In genomic region chrX:40171513-40172168, GRCh38 we compare ENCODE assay signal across 8 cellular contexts.
DNase-seq lines count a peak whose midpoint lies in the region; ATAC-seq and TF ChIP-seq lines count a peak whose summit lies in the region.

No MANE protein-coding gene starts in this region.

- DNase-seq in NCI-H82 (lab: John Stamatoyannopoulos, UW) (peak; percentile 35), NCI-H82 treated with DMSO at 0.1 percent for 48 hours (lab: John Stamatoyannopoulos, UW; ENCODE audit: unreplicated experiment) (no peak), fibroblast of mammary gland (ENCODE audit: low read depth) (no peak), GM13977 (ENCODE audit: low spot score) (no peak), D341Med (ENCODE audit: low spot score) (no peak)
- peak; percentile 39 for DNase-seq in activated CD8-positive, alpha-beta memory T cell treated with anti-CD3 and anti-CD28 coated beads, Interleukin-2, amount 50 U/mL, for 4 hours

- peaks cover 70 to 72% of the 10 kb centered on the region in 2 experiments for H3K4me1 ChIP-seq in neutrophil (ENCODE audit: control insufficient read depth in 1 of 2, insufficient read depth in 1 of 2, low read depth in 1 of 2, low read length in 1 of 2)

- H3K27me3 ChIP-seq in neutrophil, result peaks cover 39% of the 10 kb centered on the region

- H3K27ac ChIP-seq in neutrophil, result no peak overlapping the region

- peak overlapping the region; percentile 37 for H3K4me3 ChIP-seq in fibroblast of mammary gland (ENCODE audit: control insufficient read depth, low read depth, low read length)
- peak overlapping the region; percentile 54 to 61 for H3K4me3 ChIP-seq in neutrophil (ENCODE audit: low read depth in 1 of 2, low read length in 1 of 2)

- H3K9me3 ChIP-seq in neutrophil, result no peaks in the 10 kb centered on the region

- TF ChIP-seq CTCF in fibroblast of mammary gland (conservative IDR thresholded peaks at IDR 0.05; ENCODE audit: control insufficient read depth, insufficient read depth, low read depth, low read length), result no peak
- no peak for TF ChIP-seq CTCF in neutrophil (IDR thresholded peaks at IDR 0.05)
- no peak for TF ChIP-seq CTCF in GM13977 (IDR thresholded peaks at IDR 0.05; ENCODE audit: extremely low read depth, insufficient read depth, missing control alignments)

- in situ Hi-C loops in GM13977 (cut with MboI; ENCODE audit: low pct_unique_long_range_greater_than_20kb, low sequenced_read_pairs, unreplicated experiment), result loop anchor here (25.0 kb wide), 1 partner anchor 159 kb away; no protein-coding TSS in a partner anchor

- H3K36me3 ChIP-seq in neutrophil, result no peaks in the 10 kb centered on the region

- no peak for ATAC-seq in GM21447 (IDR thresholded peaks at IDR 0.05; ENCODE audit: unreplicated experiment)

Comparison
In these comparisons a context has a peak if more than half of its experiments do, and no peak if none do; other contexts are left out.
1. DNase-seq: peak in NCI-H82 (single experiment) and activated CD8-positive, alpha-beta memory T cell treated with anti-CD3 and anti-CD28 coated beads, Interleukin-2, amount 50 U/mL, for 4 hours (single experiment); none in NCI-H82 treated with DMSO at 0.1 percent for 48 hours (single experiment), fibroblast of mammary gland (single experiment), GM13977 (single experiment) and D341Med (single experiment).